ENCODE assay signal across 15 cellular contexts in the genomic region with DNA sequence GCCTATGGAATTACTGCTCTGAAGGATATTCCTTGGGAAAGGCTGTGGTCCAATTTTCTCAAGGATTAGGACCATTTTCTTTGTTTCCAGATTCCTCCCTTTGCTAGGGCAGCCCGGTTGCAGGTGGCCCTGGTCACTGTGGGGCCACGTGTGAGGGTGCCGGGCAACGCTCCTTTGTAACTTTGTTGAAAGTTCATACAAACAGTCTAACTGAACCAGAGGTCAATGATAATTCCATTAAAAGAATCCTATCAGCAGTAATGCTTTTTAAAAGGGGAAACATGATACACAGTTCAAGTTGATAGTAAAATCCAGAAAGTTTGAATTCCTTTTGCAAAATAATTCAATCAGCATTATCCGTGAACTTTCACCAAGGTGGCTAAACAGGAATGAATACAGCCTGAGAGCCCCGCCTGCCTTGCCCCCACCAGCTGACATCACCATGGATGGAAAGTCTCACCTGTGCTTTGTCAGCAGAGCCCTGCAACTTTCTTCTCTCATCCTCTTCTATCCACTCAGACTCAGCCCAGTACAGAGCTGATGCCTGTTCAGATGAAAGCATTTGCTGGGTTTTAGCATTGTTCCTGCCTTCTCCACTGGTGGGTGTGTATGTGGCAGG.
A peak's percentile ranks its signal among the peaks of the same experiment; 100 is the strongest.
DNase-seq lines count a peak whose midpoint lies in the region; ATAC-seq, FAIRE-seq and TF ChIP-seq lines count a peak whose summit lies in the region.
"Had no signal": no experiment of that assay in that cellular context is flagged by ENCODE, and none has a peak within 500 bp of the region (broad histone marks: within the 10 kb centered on the region; RNA-seq: fewer than 3 reads in every experiment).

No MANE protein-coding gene starts in this region.

- H4K91ac ChIP-seq in H1 (replicated peaks; ENCODE audit: insufficient read length, low read length) = no peak overlapping the region

- no peak overlapping the region for H3K4ac ChIP-seq in H1 (replicated peaks; ENCODE audit: insufficient read length, low read depth, low read length)

- H4K20me1 ChIP-seq in H1 (replicated peaks in 1 of 2; ENCODE audit: control insufficient read depth in 1 of 2, insufficient read depth in 2 of 2, low read length in 2 of 2) (peaks cover 0 to 2% of the 10 kb centered on the region in 2 experiments), neural progenitor cell (ENCODE audit: low read depth) (no peaks in the 10 kb centered on the region)
- H4K20me1 ChIP-seq: BLaER1 treated with 17β-estradiol and CSF1 and Interleukin-3, amounts not matched to agents 10 nM and 100 nM had no signal

- H3K36me3 ChIP-seq in H1 (ENCODE audit: control insufficient read depth in 2 of 4, insufficient read depth in 4 of 4, low read length in 3 of 4) (no peaks in the 10 kb centered on the region), neural progenitor cell (no peaks in the 10 kb centered on the region), stomach (no peaks in the 10 kb centered on the region)
- H3K36me3 ChIP-seq: BLaER1 treated with 17β-estradiol and CSF1 and Interleukin-3, amounts not matched to agents 10 nM and 100 nM had no signal

- H3K36me3 Mint-ChIP-seq in neural progenitor cell = no peaks in the 10 kb centered on the region
- H3K36me3 Mint-ChIP-seq: CD4-positive, CD25-positive, alpha-beta regulatory T cell had no signal

- H2BK15ac ChIP-seq in H1 (ENCODE audit: low read length) = no peak overlapping the region

- no peak overlapping the region for H2BK12ac ChIP-seq in H1 (ENCODE audit: low read depth, low read length)

- H2AK5ac ChIP-seq in H1 (ENCODE audit: low read depth, low read length) = no peak overlapping the region

- H3K27me3 ChIP-seq in H1 (replicated peaks in 1 of 4; ENCODE audit: control insufficient read depth in 3 of 4, extremely low read depth in 1 of 4, insufficient read depth in 3 of 4, low read length in 3 of 4) (no peaks in the 10 kb centered on the region), neural progenitor cell (no peaks in the 10 kb centered on the region), stomach (no peaks in the 10 kb centered on the region)
- H3K27me3 ChIP-seq: BLaER1 treated with 17β-estradiol and CSF1 and Interleukin-3, amounts not matched to agents 10 nM and 100 nM had no signal

- H3K9me3 Mint-ChIP-seq in neural progenitor cell = no peaks in the 10 kb centered on the region
- H3K9me3 Mint-ChIP-seq: CD4-positive, CD25-positive, alpha-beta regulatory T cell had no signal

- no peak overlapping the region for H2BK20ac ChIP-seq in H1 (ENCODE audit: low read length)

- no peak overlapping the region for H2BK120ac ChIP-seq in H1 (replicated peaks; ENCODE audit: low read depth, low read length)

- H3K27ac Mint-ChIP-seq in neural progenitor cell = no peak overlapping the region
- H3K27ac Mint-ChIP-seq: CD4-positive, CD25-positive, alpha-beta regulatory T cell had no signal

- ATAC-seq in GM19023 (IDR thresholded peaks at IDR 0.05; ENCODE audit: unreplicated experiment) = no peak

- no peak overlapping the region for H3K9ac ChIP-seq in H1 (replicated peaks in 1 of 4; ENCODE audit: extremely low read depth in 1 of 4, low read depth in 3 of 4, low read length in 3 of 4)
- no peak overlapping the region for H3K9ac ChIP-seq in neural progenitor cell
- H3K9ac ChIP-seq: BLaER1 treated with 17β-estradiol and CSF1 and Interleukin-3, amounts not matched to agents 10 nM and 100 nM; GM23248 had no signal

- H4K5ac ChIP-seq in H1 (ENCODE audit: insufficient read length, low read depth, low read length) = no peak overlapping the region

- H2AFZ ChIP-seq in H1 (ENCODE audit: low read length) (no peak overlapping the region), neural progenitor cell (replicated peaks) (no peak overlapping the region)
- H2AFZ ChIP-seq: GM23248 had no signal

- no peaks in the 10 kb centered on the region for H3K9me3 ChIP-seq in H1 (ENCODE audit: insufficient read depth in 2 of 2, low read depth in 1 of 2, low read length in 1 of 2)
- H3K9me3 ChIP-seq in neural progenitor cell (ENCODE audit: low read depth) = no peaks in the 10 kb centered on the region
- no peaks in the 10 kb centered on the region for H3K9me3 ChIP-seq in stomach
- H3K9me3 ChIP-seq: BLaER1 treated with 17β-estradiol and CSF1 and Interleukin-3, amounts not matched to agents 10 nM and 100 nM had no signal

- H3K4me2 ChIP-seq in H1 (ENCODE audit: insufficient read depth in 1 of 2, low read depth in 2 of 2, low read length in 2 of 2) (no peak overlapping the region), neural progenitor cell (no peak overlapping the region)
- H3K4me2 ChIP-seq: BLaER1 treated with 17β-estradiol and CSF1 and Interleukin-3, amounts not matched to agents 10 nM and 100 nM had no signal

- CTCF ChIA-PET in H1 (lab: Charles Lee; ENCODE audit: partially characterized antibody) = no interaction called here
- CTCF ChIA-PET in RWPE1 (lab: Yijun Ruan, JAX) = no interaction called here

- H3K27ac ChIP-seq in H1 (ENCODE audit: low read depth, low read length) (no peak overlapping the region), neural progenitor cell (no peak overlapping the region), stomach (peak overlapping the region in 1 of 5 donors; percentile 62), RWPE1 (no peak overlapping the region)
- H3K27ac ChIP-seq: BLaER1 treated with 17β-estradiol and CSF1 and Interleukin-3, amounts not matched to agents 10 nM and 100 nM; GM23248 had no signal

- POLR2A ChIA-PET in H1 (lab: Charles Lee; ENCODE audit: partially characterized antibody) = no interaction called here
- POLR2A ChIA-PET in RWPE1 (lab: Yijun Ruan, JAX; ENCODE audit: low non-redundant PET) = no interaction called here

- peaks cover 9% of the 10 kb centered on the region; the same call in 1 of the 2 replicates for H3K23me2 ChIP-seq in H1 (ENCODE audit: low read depth, low read length)

- no peaks in the 10 kb centered on the region for H3F3A ChIP-seq in neural progenitor cell (ENCODE audit: low read depth)

- WGBS in H1 (ENCODE audit: extremely low coverage in 1 of 2, insufficient coverage in 1 of 2, insufficient read length in 1 of 2, insufficient replicate concordance in 2 of 2, low coverage in 1 of 2, low lambda C conversion rate in 2 of 2, missing lambda C conversion rate in 1 of 2), 2 experiments = 93% methylated on average over 6 of the region's 6 CpGs; no CpG with 5 or more reads in 1 of the 2 experiments
- 34 to 67% (median 43%) methylated on average over 6 of the region's 6 CpGs for WGBS in stomach, 5 donors

- H3K4me1 ChIP-seq in H1 (replicated peaks in 1 of 4; ENCODE audit: control insufficient read depth in 3 of 4, insufficient read depth in 4 of 4, low read length in 3 of 4) = no peaks in the 10 kb centered on the region
- H3K4me1 ChIP-seq in neural progenitor cell = peaks cover 11% of the 10 kb centered on the region
- H3K4me1 ChIP-seq in stomach = peaks cover 0 to 13% (median 6%) of the 10 kb centered on the region in 4 donors

- H3K79me2 ChIP-seq in H1 (ENCODE audit: control insufficient read depth in 1 of 2, insufficient read depth in 2 of 2, low read length in 2 of 2) (no peaks in the 10 kb centered on the region), neural progenitor cell (ENCODE audit: low read depth) (no peaks in the 10 kb centered on the region)

- DNase-seq in H1 (ENCODE audit: low read depth in 1 of 2, low spot score in 2 of 2) (no peak), left kidney (ENCODE audit: low read depth, low spot score) (peak; percentile 46), neural progenitor cell (ENCODE audit: low spot score) (peak; percentile 34), stomach (peak; percentile 32), germinal center (ENCODE audit: low spot score) (no peak), RWPE1 (ENCODE audit: low spot score) (no peak)
- DNase-seq: ACHN; Calu3; CD4-positive, CD25-positive, alpha-beta regulatory T cell; DMS 273 treated with DMSO at 0.1 percent for 48 hours; GM23248; H7 had no signal

- H3K27me3 Mint-ChIP-seq in neural progenitor cell (ENCODE audit: insufficient read depth, low read depth) = no peaks in the 10 kb centered on the region

- H3K4me1 Mint-ChIP-seq in neural progenitor cell = peaks cover 28% of the 10 kb centered on the region
- H3K4me1 Mint-ChIP-seq: CD4-positive, CD25-positive, alpha-beta regulatory T cell had no signal

- H3K4me3 Mint-ChIP-seq in neural progenitor cell = no peak overlapping the region
- H3K4me3 Mint-ChIP-seq: CD4-positive, CD25-positive, alpha-beta regulatory T cell had no signal

- H3K23ac ChIP-seq in H1 (ENCODE audit: insufficient read length) = no peak overlapping the region

- intact Hi-C loops in stomach (cut with DNase I; ENCODE audit: low total_unique reads) = no loop called here

- no peak overlapping the region for H3K56ac ChIP-seq in H1 (replicated peaks; ENCODE audit: insufficient read length, low read depth, low read length)

- H3K18ac ChIP-seq in H1 (ENCODE audit: extremely low read depth, low read length) = no peak overlapping the region

- TF ChIP-seq CTCF in H1 (IDR thresholded peaks at IDR 0.05; ENCODE audit: control extremely low read depth in 1 of 3, insufficient read depth in 1 of 3, low read depth in 1 of 3, low read length in 3 of 3) (no peak), neural progenitor cell (IDR thresholded peaks at IDR 0.05) (no peak), stomach (IDR thresholded peaks at IDR 0.05) (no peak), RWPE1 (conservative IDR thresholded peaks at IDR 0.05; ENCODE audit: low read depth) (no peak)

- no peak for TF ChIP-seq RAD21 in H1 (IDR thresholded peaks at IDR 0.05 in 1 of 2, conservative IDR thresholded peaks at IDR 0.05 in 1 of 2; ENCODE audit: low read depth in 2 of 2, low read length in 2 of 2)

- H3K14ac ChIP-seq in H1 (ENCODE audit: insufficient read length) = no peak overlapping the region

- no peak for FAIRE-seq in H1 (lab: Jason Lieb, UNC)
- FAIRE-seq: GM18507 had no signal

- no peak for TF ChIP-seq EP300 in H1 (IDR thresholded peaks at IDR 0.05; ENCODE audit: borderline replicate concordance in 1 of 2, low read depth in 2 of 2, low read length in 2 of 2)
- no peak for TF ChIP-seq EP300 in stomach (IDR thresholded peaks at IDR 0.05)

- TF ChIP-seq POLR2A in H1 (IDR thresholded peaks at IDR 0.05; ENCODE audit: control extremely low read depth in 1 of 2, low read depth in 2 of 2, low read length in 2 of 2) (no peak), stomach (IDR thresholded peaks at IDR 0.05) (no peak)

- H2BK5ac ChIP-seq in H1 (ENCODE audit: low read depth, low read length) = no peak overlapping the region

- H3K4me3 ChIP-seq in H1 (ENCODE audit: extremely low read depth in 1 of 4, insufficient read depth in 2 of 4, low read depth in 3 of 4, low read length in 4 of 4) (no peak overlapping the region), neural progenitor cell (no peak overlapping the region), stomach (no peak overlapping the region)
- H3K4me3 ChIP-seq: BLaER1 treated with 17β-estradiol and CSF1 and Interleukin-3, amounts not matched to agents 10 nM and 100 nM; GM23248 had no signal

- no peaks in the 10 kb centered on the region for H3K79me1 ChIP-seq in H1 (ENCODE audit: low read depth, low read length)

- peak overlapping the region; percentile 11; the same call in 1 of the 2 replicates for H4K8ac ChIP-seq in H1 (ENCODE audit: extremely low read depth, insufficient read depth, low read length)

TF ChIP-seq in H1, 55 proteins besides CTCF, POLR2A, EP300 and RAD21 (continues in another document):
- TF ChIP-seq TEAD4 (IDR thresholded peaks at IDR 0.05; ENCODE audit: low read depth, low read length) (no peak), TAF1 (IDR thresholded peaks at IDR 0.05; ENCODE audit: low read depth, low read length) (no peak), CBX5 (IDR thresholded peaks at IDR 0.05; ENCODE audit: low read depth, low read length) (no peak)

Comparison
In these comparisons a context has a peak if more than half of its experiments do, and no peak if none do; other contexts are left out.
1. DNase-seq: peak in left kidney (single experiment), neural progenitor cell (single experiment) and stomach (single experiment); none in H1 (0 of 2), germinal center (single experiment) and RWPE1 (single experiment).